ENCODE assay signal across 9 cellular contexts in the genomic region with DNA sequence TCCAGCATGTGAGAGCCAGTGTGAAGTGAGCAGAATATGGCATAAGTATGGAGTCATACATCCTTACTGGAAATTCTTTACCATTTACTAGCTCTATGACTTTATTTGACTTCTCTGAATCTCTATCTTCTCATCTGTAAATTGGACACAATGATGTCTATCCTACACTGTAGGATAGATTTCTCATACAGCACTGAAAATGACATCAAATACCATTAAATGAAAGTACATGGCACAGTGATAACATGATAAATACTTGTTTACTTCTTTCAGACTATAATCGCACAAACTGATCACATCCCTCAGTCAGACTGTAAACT. TPM values are rescaled to one million over a fixed set of nuclear protein-coding genes. Genes with fewer than 3 reads are reported as not detected.
DNase-seq lines count a peak whose midpoint lies in the region; ATAC-seq and TF ChIP-seq lines count a peak whose summit lies in the region.
"Had no signal": no experiment of that assay in that cellular context is flagged by ENCODE, and none has a peak within 500 bp of the region (broad histone marks: within the 10 kb centered on the region; RNA-seq: fewer than 3 reads in every experiment).

No MANE protein-coding gene starts in this region.

- H3K4me1 ChIP-seq in adrenal gland (replicated peaks in 1 of 2) (peaks cover 20 to 50% of the 10 kb centered on the region in 2 donors), stomach (peaks cover 31 to 79% (median 49%) of the 10 kb centered on the region in 4 donors)

- no peaks in the 10 kb centered on the region for H3K27me3 ChIP-seq in adrenal gland
- no peaks in the 10 kb centered on the region for H3K27me3 ChIP-seq in layer of hippocampus (ENCODE audit: control insufficient read depth, insufficient read depth, low read length)
- H3K27me3 ChIP-seq in stomach = no peaks in the 10 kb centered on the region

- TF ChIP-seq POLR2A in adrenal gland (IDR thresholded peaks at IDR 0.05) (no peak), stomach (IDR thresholded peaks at IDR 0.05) (no peak)

- no peaks in the 10 kb centered on the region for H3K9me3 ChIP-seq in adrenal gland (replicated peaks in 1 of 3)
- no peaks in the 10 kb centered on the region for H3K9me3 ChIP-seq in stomach

- H3K27ac Mint-ChIP-seq in HFFc6 = peak overlapping the region; percentile 93
- H3K27ac Mint-ChIP-seq in natural killer cell = no peak overlapping the region
- no peak overlapping the region for H3K27ac Mint-ChIP-seq in effector memory CD8-positive, alpha-beta T cell

- H3K4me3 ChIP-seq in adrenal gland (peak overlapping the region in 1 of 4 donors; percentile 14), stomach (peak overlapping the region in 3 of 4 donors; percentile 9 to 14 (median 10))

- 72 to 92% (median 77%) methylated on average over 1 of the region's 1 CpG for WGBS in adrenal gland, 4 donors
- WGBS in stomach, 5 donors = 44 to 71% (median 57%) methylated on average over 1 of the region's 1 CpG

- peaks cover 29% of the 10 kb centered on the region for H3K36me3 Mint-ChIP-seq in HFFc6 (ENCODE audit: low read depth)
- no peaks in the 10 kb centered on the region for H3K36me3 Mint-ChIP-seq in natural killer cell
- peaks cover 3% of the 10 kb centered on the region for H3K36me3 Mint-ChIP-seq in effector memory CD8-positive, alpha-beta T cell (ENCODE audit: insufficient read depth)

- no peak for ATAC-seq in natural killer cell
- ATAC-seq in effector memory CD8-positive, alpha-beta T cell (replicated peaks) = no peak

- 0 out of 2 replicates have a peak, but pooled peaks have one; percentile 0 for TF ChIP-seq CTCF in HFFc6 (IDR thresholded peaks at IDR 0.05)
- no peak for TF ChIP-seq CTCF in adrenal gland (IDR thresholded peaks at IDR 0.05)
- TF ChIP-seq CTCF in stomach (IDR thresholded peaks at IDR 0.05) = no peak
- no peak for TF ChIP-seq CTCF in natural killer cell (IDR thresholded peaks at IDR 0.05)

- no peaks in the 10 kb centered on the region for H3K36me3 ChIP-seq in adrenal gland (replicated peaks in 1 of 2)
- H3K36me3 ChIP-seq in stomach = no peaks in the 10 kb centered on the region

- intact Hi-C loops in adrenal gland (cut with DNase I) = loop anchor here (5.0 to 10.0 kb wide), 4 partner anchors 68 to 313 kb away; a partner anchor contains a TSS
- intact Hi-C loops in stomach (cut with DNase I; ENCODE audit: low total_unique reads) = loop anchor here (5.0 kb wide), 1 partner anchor 68 kb away; no protein-coding TSS in a partner anchor
- intact Hi-C loops in natural killer cell (cut with micrococcal nuclease) = loop anchor here (10.0 kb wide), 1 partner anchor 410 kb away; no protein-coding TSS in a partner anchor

- H3K27me3 Mint-ChIP-seq in HFFc6 (ENCODE audit: insufficient read depth) = peaks cover 3% of the 10 kb centered on the region
- H3K27me3 Mint-ChIP-seq in natural killer cell (ENCODE audit: low read depth in 2 of 2) = peaks cover 25 to 34% of the 10 kb centered on the region in 2 donors
- peaks cover 18 to 45% of the 10 kb centered on the region in 2 donors for H3K27me3 Mint-ChIP-seq in effector memory CD8-positive, alpha-beta T cell

- peak overlapping the region; percentile 63 to 91 (median 84) for H3K27ac ChIP-seq in adrenal gland
- peak overlapping the region; percentile 87 for H3K27ac ChIP-seq in layer of hippocampus (ENCODE audit: low read depth, low read length)
- H3K27ac ChIP-seq in stomach = peak overlapping the region; percentile 90 to 97 (median 91)

- peaks cover 86% of the 10 kb centered on the region for H3K4me1 Mint-ChIP-seq in HFFc6 (ENCODE audit: low read depth)
- peaks cover 25 to 28% of the 10 kb centered on the region in 2 donors for H3K4me1 Mint-ChIP-seq in natural killer cell
- peaks cover 19 to 25% of the 10 kb centered on the region in 2 donors for H3K4me1 Mint-ChIP-seq in effector memory CD8-positive, alpha-beta T cell (ENCODE audit: low read depth in 2 of 2)

- H3K4me3 Mint-ChIP-seq in HFFc6 (peak overlapping the region; percentile 81), natural killer cell (no peak overlapping the region)
- no peak overlapping the region for H3K4me3 Mint-ChIP-seq in effector memory CD8-positive, alpha-beta T cell

- H3K9me3 Mint-ChIP-seq in HFFc6 (no peaks in the 10 kb centered on the region), natural killer cell (no peaks in the 10 kb centered on the region)
- no peaks in the 10 kb centered on the region for H3K9me3 Mint-ChIP-seq in effector memory CD8-positive, alpha-beta T cell

- DNase-seq in HFFc6 (no peak), adrenal gland (no peak), stomach (no peak), natural killer cell (no peak), NCI-H1694 (lab: John Stamatoyannopoulos, UW) (no peak)
- DNase-seq in stimulated activated CD4-positive, alpha-beta T cell treated with anti-CD3 and anti-CD28 coated beads, Interleukin-2, amount 100 ng/mL, for 24 hours = no peak
- DNase-seq in effector memory CD8-positive, alpha-beta T cell = no peak
- DNase-seq: activated naive CD4-positive, alpha-beta T cell treated with Interleukin-2 at 50 U/mL for 16 hours had no signal

- no peak for TF ChIP-seq EP300 in stomach (IDR thresholded peaks at IDR 0.05)

RNA-seq across cellular contexts. Expression of a gene that starts 1.3 kb away (rescaled TPM):
- 10 to 100 TPM; 71.9 to 80.8 (median 76.5) TPM for total RNA-seq in HFFc6 (2021; fragmentation: NEBNext Ultra II Directional; extraction: Animal tissue kit (Norgen Biotek cat#: 25700))
- total RNA-seq in adrenal gland (10 to 100 TPM in 5 of 8 donors, 1 to 10 TPM in 3; 5.5 to 22.0 (median 16.8) TPM), stomach (10 to 100 TPM; 13.3 to 41.5 (median 19.7) TPM), natural killer cell (under 1 TPM; 0.07 to 0.94 (median 0.15) TPM)
- polyA plus RNA-seq in adrenal gland (10 to 100 TPM in 1 of 3 donors, 1 to 10 TPM in 2; 2.5 to 11.3 (median 6.3) TPM), stomach (1 to 10 TPM; 3.6 to 6.9 (median 3.7) TPM)
